Comparison of ENCODE assay signal across 1 cellular context in genomic region chr5:173329370-173330150, GRCh38.
TF ChIP-seq lines count a peak whose summit lies in the region.

No MANE protein-coding gene starts in this region.

TF ChIP-seq in HEK293, 187 proteins besides CTCF, POLR2A, EP300 and RAD21 (continued from another document):
- TF ChIP-seq TSHZ1 (tag by site-specific recombination; IDR thresholded peaks at IDR 0.05; ENCODE audit: borderline replicate concordance) (no peak), KLF16 (tag by site-specific recombination; IDR thresholded peaks at IDR 0.05) (0 out of 2 replicates have a peak, but pooled peaks have one; percentile 18), BCL11B (tag by site-specific recombination; IDR thresholded peaks at IDR 0.05; ENCODE audit: low read depth) (no peak), ZNF555 (tag by site-specific recombination; conservative IDR thresholded peaks at IDR 0.05) (no peak), ZNF544 (tag by site-specific recombination; IDR thresholded peaks at IDR 0.05) (no peak), ZSCAN16 (tag by site-specific recombination; IDR thresholded peaks at IDR 0.05) (no peak), ZNF341 (tag by site-specific recombination; IDR thresholded peaks at IDR 0.05; ENCODE audit: low read depth) (no peak), TCF7L2 (IDR thresholded peaks at IDR 0.05; ENCODE audit: borderline replicate concordance, low read depth, low read length) (no peak), ZNF274 (IDR thresholded peaks at IDR 0.05; ENCODE audit: low read length) (no peak), ZNF274 (tag by site-specific recombination; IDR thresholded peaks at IDR 0.05; ENCODE audit: borderline replicate concordance) (no peak), ZNF433 (tag by site-specific recombination; IDR thresholded peaks at IDR 0.05; ENCODE audit: low read depth) (no peak), PATZ1 (tag by site-specific recombination; IDR thresholded peaks at IDR 0.05) (peak; percentile 91), KLF8 (tag by site-specific recombination; IDR thresholded peaks at IDR 0.05) (peak; percentile 55), ZNF398 (tag by site-specific recombination; IDR thresholded peaks at IDR 0.05) (peak; percentile 57), KLF9 (tag by site-specific recombination; IDR thresholded peaks at IDR 0.05; ENCODE audit: low read depth) (peak; percentile 56; the same call in 1 of the 2 replicates), ATF2 (tag by site-specific recombination; IDR thresholded peaks at IDR 0.05; ENCODE audit: low read depth) (0 out of 2 replicates have a peak, but pooled peaks have one; percentile 15), IKZF3 (tag by site-specific recombination; IDR thresholded peaks at IDR 0.05) (peak; percentile 84), ZNF266 (tag by site-specific recombination; IDR thresholded peaks at IDR 0.05; ENCODE audit: low read depth) (no peak), ZNF660 (tag by site-specific recombination; IDR thresholded peaks at IDR 0.05) (peak; percentile 28; the same call in 1 of the 2 replicates), ZNF114 (tag by site-specific recombination; IDR thresholded peaks at IDR 0.05) (no peak), OSR2 (tag by site-specific recombination; IDR thresholded peaks at IDR 0.05) (no peak)
